In the genomic region with DNA sequence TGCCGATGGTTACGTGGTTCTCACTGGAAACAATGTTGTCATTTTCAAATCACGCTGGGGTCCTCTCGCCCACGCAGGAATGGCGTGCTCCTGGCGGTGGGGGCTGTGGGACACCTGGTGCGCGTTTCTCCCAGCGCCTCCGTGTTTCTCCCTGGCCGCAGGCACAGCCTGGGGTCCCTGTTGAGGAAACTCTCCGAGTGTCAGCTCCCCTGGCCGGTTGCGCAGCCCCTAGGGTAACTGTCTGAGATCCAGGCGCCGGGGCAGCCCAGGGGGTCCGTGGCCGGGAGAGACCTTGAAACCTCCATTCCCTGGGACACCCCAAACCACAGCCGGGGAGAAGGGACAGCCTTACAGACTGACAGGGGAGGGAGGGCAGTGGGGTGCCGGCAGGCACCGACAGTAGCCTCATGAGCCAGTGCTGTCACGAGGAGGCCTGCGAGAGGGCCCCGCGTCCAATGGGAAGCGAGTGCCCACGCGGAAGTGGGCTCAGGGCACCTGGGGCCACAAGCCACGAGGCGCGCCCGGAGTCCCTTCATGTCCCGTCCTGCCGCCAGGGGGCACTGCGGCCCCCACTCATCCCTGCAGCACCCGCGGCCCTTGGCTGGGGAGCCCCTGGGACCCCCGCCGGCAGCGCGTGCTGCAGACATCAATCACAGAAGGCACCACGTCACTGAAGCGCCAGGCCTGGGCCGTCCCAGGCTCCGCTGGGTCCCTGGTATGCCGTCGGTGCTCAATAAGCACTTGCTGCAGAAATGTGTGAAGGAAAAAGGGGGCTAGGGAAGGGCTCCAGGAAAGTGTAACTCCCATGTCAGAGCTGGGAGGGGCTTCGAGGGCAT, we compare ENCODE assay signal across 8 cellular contexts.
DNase-seq lines count a peak whose midpoint lies in the region; FAIRE-seq and TF ChIP-seq lines count a peak whose summit lies in the region.

No MANE protein-coding gene starts in this region.

- peak; percentile 29 for DNase-seq in NCI-H748 (lab: John Stamatoyannopoulos, UW; ENCODE audit: unreplicated experiment)
- no peak for DNase-seq in NCI-H748 treated with DMSO at 0.1 percent for 48 hours (lab: John Stamatoyannopoulos, UW)
- DNase-seq in SKM-1 treated with dmso at 0.1 percent for 144 hours (lab: John Stamatoyannopoulos, UW; ENCODE audit: unreplicated experiment), result peak; percentile 46
- peak; percentile 79 for DNase-seq in adipocyte (ENCODE audit: low read depth)
- DNase-seq in stimulated activated CD4-positive, alpha-beta T cell treated with anti-CD3 and anti-CD28 coated beads, Interleukin-1b, Interleukin-23, amount 100 ng/mL, for 48 hours, result peak; percentile 76
- DNase-seq in H54 (ENCODE audit: insufficient read length, low spot score), result no peak
- DNase-seq in DMS153 (lab: John Stamatoyannopoulos, UW), result no peak

- no peak for TF ChIP-seq POLR2A in H54 (IDR thresholded peaks at IDR 0.05; ENCODE audit: low read depth, low read length)

- H3K36me3 ChIP-seq in adipocyte (ENCODE audit: control insufficient read depth, insufficient read depth, low read length, severe bottlenecking), result no peaks in the 10 kb centered on the region
- H3K36me3 ChIP-seq in iPS-15b (ENCODE audit: control insufficient read depth, insufficient read depth, low read length), result no peaks in the 10 kb centered on the region

- peaks cover 23% of the 10 kb centered on the region for H3K27me3 ChIP-seq in adipocyte (replicated peaks; ENCODE audit: control insufficient read depth, insufficient read depth, low read length)
- peaks cover 14% of the 10 kb centered on the region for H3K27me3 ChIP-seq in iPS-15b (ENCODE audit: control insufficient read depth, insufficient read depth, low read length)

- H3K9me3 ChIP-seq in adipocyte (ENCODE audit: control insufficient read depth, low read length) (no peaks in the 10 kb centered on the region), iPS-15b (ENCODE audit: control insufficient read depth, insufficient read depth, low read length) (no peaks in the 10 kb centered on the region)

- H3K4me1 ChIP-seq in adipocyte (ENCODE audit: control insufficient read depth, insufficient read depth, low read length), result peaks cover 4% of the 10 kb centered on the region
- no peaks in the 10 kb centered on the region for H3K4me1 ChIP-seq in iPS-15b (ENCODE audit: control insufficient read depth, insufficient read depth, low read length)

- H3K9ac ChIP-seq in adipocyte (ENCODE audit: low read length) (no peak overlapping the region), iPS-15b (ENCODE audit: low read depth, low read length) (no peak overlapping the region)

- H3K4me3 ChIP-seq in adipocyte (ENCODE audit: low read length) (no peak overlapping the region), iPS-15b (ENCODE audit: low read depth, low read length) (peak overlapping the region; percentile 24)

- no peak for FAIRE-seq in H54 (lab: Jason Lieb, UNC)

Comparison
In these comparisons a context has a peak if more than half of its experiments do, and no peak if none do; other contexts are left out.
1. DNase-seq: peak in NCI-H748 (single experiment), SKM-1 treated with dmso at 0.1 percent for 144 hours (single experiment), adipocyte (single experiment) and stimulated activated CD4-positive, alpha-beta T cell treated with anti-CD3 and anti-CD28 coated beads, Interleukin-1b, Interleukin-23, amount 100 ng/mL, for 48 hours (single experiment); none in NCI-H748 treated with DMSO at 0.1 percent for 48 hours (single experiment), H54 (single experiment) and DMS153 (single experiment).